ENCODE assay signal across 8 cellular contexts in the genomic region with DNA sequence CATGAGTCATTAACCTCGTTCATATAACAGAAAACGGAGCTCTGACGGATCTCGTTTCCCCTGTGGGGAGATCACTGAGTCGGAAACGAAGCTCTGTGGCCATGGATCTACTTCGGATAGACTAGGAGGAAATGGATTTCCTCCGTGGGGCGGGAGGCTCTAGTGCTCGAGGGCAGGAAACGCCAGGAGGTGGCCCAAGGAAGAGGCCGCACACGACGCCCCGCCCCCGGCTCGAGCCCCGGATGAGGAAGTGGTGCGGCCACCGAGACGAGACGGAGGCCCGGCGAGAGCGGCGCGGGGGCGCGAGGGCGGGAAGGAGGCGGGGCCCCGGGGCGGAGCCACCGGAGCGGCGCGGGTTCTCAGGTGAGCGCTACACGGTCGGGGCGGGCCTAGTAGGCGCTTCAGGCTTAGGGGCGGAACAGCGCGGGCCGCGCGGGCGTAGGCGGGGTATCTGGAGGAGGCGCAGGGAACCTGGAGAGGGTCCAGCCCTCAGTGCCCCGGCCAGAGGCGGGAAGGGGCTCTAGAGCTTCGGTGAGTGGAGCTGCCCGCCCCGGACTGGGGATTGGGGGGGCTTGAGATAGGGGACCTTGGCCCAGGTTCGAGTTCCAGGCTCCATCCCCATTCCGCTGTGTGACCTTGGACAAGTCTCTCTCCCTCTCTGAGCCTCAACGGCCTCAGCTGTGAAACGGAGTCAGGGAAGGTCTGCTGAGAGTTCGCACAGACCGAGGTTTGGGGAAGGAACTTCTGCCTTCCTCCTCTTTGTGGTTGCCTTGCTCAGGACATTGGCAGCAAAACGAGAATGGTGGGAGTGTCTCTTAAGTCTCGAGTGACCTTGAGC. TPM values are rescaled to one million over a fixed set of nuclear protein-coding genes. Genes with fewer than 3 reads are reported as not detected.
DNase-seq lines count a peak whose midpoint lies in the region; ATAC-seq and TF ChIP-seq lines count a peak whose summit lies in the region.

A gene (plus strand): TSS at position 386 of the 838 bp plus-strand sequence. CDS start 903 bp downstream, outside the sequence.

- H3K27ac Mint-ChIP-seq in activated naive CD4-positive, alpha-beta T cell treated with anti-CD3 and anti-CD28 coated beads, Interleukin-2, amount 50 U/mL, for 72 hours: peak within 1 kb of the TSS; percentile 93 to 98

- ATAC-seq in HG02588 (IDR thresholded peaks at IDR 0.05; ENCODE audit: unreplicated experiment) (peak; percentile 68), omental fat pad (ENCODE audit: low FRiP score) (peak; percentile 83)
- peak; percentile 79 to 87 for ATAC-seq in activated naive CD4-positive, alpha-beta T cell treated with anti-CD3 and anti-CD28 coated beads, Interleukin-2, amount 50 U/mL, for 72 hours

- H3K4me3 ChIP-seq in GM06990 (replicated peaks; ENCODE audit: low read depth, low read length): peak within 1 kb of the TSS; percentile 90

- H3K36me3 Mint-ChIP-seq in activated naive CD4-positive, alpha-beta T cell treated with anti-CD3 and anti-CD28 coated beads, Interleukin-2, amount 50 U/mL, for 72 hours: peaks cover 6 to 16% of the 10 kb centered on the region in 2 donors

- DNase-seq in GM06990 (ENCODE audit: extremely low read depth, insufficient read length) (peak; percentile 98), NCI-H1105 (lab: John Stamatoyannopoulos, UW) (peak; percentile 94), SKM-1 (lab: John Stamatoyannopoulos, UW; ENCODE audit: unreplicated experiment) (peak; percentile 70), glomerular endothelial cell (ENCODE audit: extremely low read depth, low read depth, low spot score) (peak; percentile 65), omental fat pad (ENCODE audit: low spot score) (peak; percentile 80)
- DNase-seq in activated naive CD4-positive, alpha-beta T cell treated with anti-CD3 and anti-CD28 coated beads, Interleukin-2, amount 50 U/mL, for 72 hours (ENCODE audit: low spot score in 2 of 2): peak; percentile 98 to 99

- H3K27me3 ChIP-seq in GM06990 (replicated peaks; ENCODE audit: control insufficient read depth, insufficient read depth, low read length): no peaks in the 10 kb centered on the region

- no peak for TF ChIP-seq CTCF in GM06990 (IDR thresholded peaks at IDR 0.05; ENCODE audit: insufficient read depth, low read length, poor library complexity, severe bottlenecking)
- no peak for TF ChIP-seq CTCF in omental fat pad (IDR thresholded peaks at IDR 0.05)

- peaks cover 4% of the 10 kb centered on the region for H3K36me3 ChIP-seq in GM06990 (ENCODE audit: control insufficient read depth, insufficient read depth, low read length)

- H3K9me3 Mint-ChIP-seq in activated naive CD4-positive, alpha-beta T cell treated with anti-CD3 and anti-CD28 coated beads, Interleukin-2, amount 50 U/mL, for 72 hours: no peaks in the 10 kb centered on the region

- H3K27ac ChIP-seq in temporal lobe (ENCODE audit: low read depth, low read length): peak within 1 kb of the TSS; percentile 98

RNA-seq across cellular contexts. Expression of the gene that starts here (rescaled TPM):
- 10 to 100 TPM; 50.1 to 54.4 TPM for total RNA-seq in activated naive CD4-positive, alpha-beta T cell treated with anti-CD3 and anti-CD28 coated beads, Interleukin-2, amount 50 U/mL, for 72 hours
- 10.2 and 13.7 TPM in 2 replicates for total RNA-seq in glomerular endothelial cell
- 10 to 100 TPM; 11.5 to 20.6 (median 13.8) TPM for total RNA-seq in omental fat pad
- 11.1 TPM for total RNA-seq in temporal lobe

Comparison
In these comparisons a context has a peak if more than half of its experiments do, and no peak if none do; other contexts are left out.
1. Peak in every context shown above with its lines: DNase-seq, ATAC-seq, H3K4me3 ChIP-seq and H3K27ac ChIP-seq.